ENCODE assay signal across 12 cellular contexts in the genomic region with DNA sequence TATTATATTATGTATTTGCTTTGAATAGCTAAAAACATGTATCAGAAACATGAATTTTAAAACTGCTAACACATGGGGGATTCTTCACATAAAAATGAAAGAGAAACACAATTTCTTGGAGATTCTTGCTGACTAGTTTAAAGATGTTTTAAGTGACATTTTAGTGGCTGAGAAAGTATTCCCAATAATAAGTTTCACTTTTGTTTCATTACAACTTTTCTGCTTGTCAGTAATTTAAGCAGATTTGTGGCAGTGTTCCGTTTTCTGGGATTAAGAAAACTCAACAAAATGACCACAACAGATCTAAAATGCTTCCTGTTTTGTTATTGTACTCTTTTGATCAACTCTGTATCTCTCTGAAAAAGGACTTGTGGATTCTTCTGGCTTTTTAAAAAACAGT.
DNase-seq lines count a peak whose midpoint lies in the region; ATAC-seq and TF ChIP-seq lines count a peak whose summit lies in the region.
"Had no signal": no experiment of that assay in that cellular context is flagged by ENCODE, and none has a peak within 500 bp of the region (broad histone marks: within the 10 kb centered on the region; RNA-seq: fewer than 3 reads in every experiment).

No MANE protein-coding gene starts in this region.

- H3K36me3 Mint-ChIP-seq in CD4-positive, CD25-positive, alpha-beta regulatory T cell = peaks cover 12% of the 10 kb centered on the region
- peaks cover 14% of the 10 kb centered on the region for H3K36me3 Mint-ChIP-seq in activated naive CD8-positive, alpha-beta T cell treated with anti-CD3 and anti-CD28 coated beads, Interleukin-2, amount 10 ng/mL, durations not matched to agents 7 days and 5 days
- H3K36me3 Mint-ChIP-seq in naive thymus-derived CD4-positive, alpha-beta T cell = peaks cover 5 to 16% (median 8%) of the 10 kb centered on the region in 5 donors

- no peak for ATAC-seq in CD4-positive, CD25-positive, alpha-beta regulatory T cell (ENCODE audit: low read depth in 2 of 2)
- no peak for ATAC-seq in activated naive CD8-positive, alpha-beta T cell treated with anti-CD3 and anti-CD28 coated beads, Interleukin-2, amount 10 ng/mL, durations not matched to agents 7 days and 5 days (ENCODE audit: low read depth)
- ATAC-seq in naive thymus-derived CD4-positive, alpha-beta T cell = no peak
- no peak for ATAC-seq in GM19452 (IDR thresholded peaks at IDR 0.05; ENCODE audit: unreplicated experiment)
- ATAC-seq in GM19463 (IDR thresholded peaks at IDR 0.05; ENCODE audit: unreplicated experiment) = no peak

- peak in 1 of 3 donors; percentile 30 for DNase-seq in CD4-positive, CD25-positive, alpha-beta regulatory T cell
- no peak for DNase-seq in activated naive CD8-positive, alpha-beta T cell treated with anti-CD3 and anti-CD28 coated beads, Interleukin-2, amount 10 ng/mL, durations not matched to agents 7 days and 5 days
- DNase-seq in naive thymus-derived CD4-positive, alpha-beta T cell = no peak
- DNase-seq in WERI-Rb-1 (no peak), cerebellar cortex (ENCODE audit: low spot score) (no peak)
- DNase-seq: NCI-H1105 had no signal

- no peaks in the 10 kb centered on the region for H4K20me1 ChIP-seq in Loucy (ENCODE audit: insufficient read depth, low read length, poor library complexity, severe bottlenecking)

- no peaks in the 10 kb centered on the region for H3K27me3 Mint-ChIP-seq in CD4-positive, CD25-positive, alpha-beta regulatory T cell
- no peaks in the 10 kb centered on the region for H3K27me3 Mint-ChIP-seq in activated naive CD8-positive, alpha-beta T cell treated with anti-CD3 and anti-CD28 coated beads, Interleukin-2, amount 10 ng/mL, durations not matched to agents 7 days and 5 days
- H3K27me3 Mint-ChIP-seq in naive thymus-derived CD4-positive, alpha-beta T cell = no peaks in the 10 kb centered on the region

- no peak for TF ChIP-seq CTCF in Loucy (conservative IDR thresholded peaks at IDR 0.05; ENCODE audit: low read length)
- no peak for TF ChIP-seq CTCF in WERI-Rb-1 (IDR thresholded peaks at IDR 0.05; ENCODE audit: low read depth, low read length)

- no peaks in the 10 kb centered on the region for H3K27me3 ChIP-seq in CD4-positive, CD25-positive, alpha-beta regulatory T cell (ENCODE audit: control insufficient read depth, insufficient read depth, low read length)
- H3K27me3 ChIP-seq in Loucy (ENCODE audit: insufficient read depth, low read length, poor library complexity, severe bottlenecking) (no peaks in the 10 kb centered on the region), WERI-Rb-1 (ENCODE audit: insufficient read depth, low read depth, severe bottlenecking) (no peaks in the 10 kb centered on the region)
- H3K27me3 ChIP-seq in naive thymus-derived CD4-positive, alpha-beta T cell (ENCODE audit: control insufficient read depth in 2 of 2, insufficient read depth in 2 of 2, low read length in 2 of 2) = no peaks in the 10 kb centered on the region
- H3K27me3 ChIP-seq: ascending aorta, esophagus muscularis mucosa had no signal

- H2AFZ ChIP-seq in Loucy (ENCODE audit: low read length) = no peak overlapping the region

- POLR2A ChIA-PET in activated naive CD8-positive, alpha-beta T cell treated with anti-CD3 and anti-CD28 coated beads, Interleukin-2, amount 10 ng/mL, durations not matched to agents 7 days and 5 days (lab: Charles Lee) = interaction anchor here (0.6 kb wide), 1 partner anchor 22 kb away, joined by 3 read pairs; no protein-coding TSS in a partner anchor
- POLR2A ChIA-PET in naive thymus-derived CD4-positive, alpha-beta T cell (lab: Charles Lee) = no interaction called here

- H3F3A ChIP-seq in Loucy (ENCODE audit: low read depth) = no peaks in the 10 kb centered on the region

- CTCF ChIA-PET in naive thymus-derived CD4-positive, alpha-beta T cell (lab: Charles Lee) = no interaction called here

- peaks cover 17 to 36% (median 24%) of the 10 kb centered on the region in 4 donors for H3K4me1 Mint-ChIP-seq in CD4-positive, CD25-positive, alpha-beta regulatory T cell
- H3K4me1 Mint-ChIP-seq in activated naive CD8-positive, alpha-beta T cell treated with anti-CD3 and anti-CD28 coated beads, Interleukin-2, amount 10 ng/mL, durations not matched to agents 7 days and 5 days = peaks cover 18% of the 10 kb centered on the region
- peaks cover 10 to 51% (median 33%) of the 10 kb centered on the region in 7 donors for H3K4me1 Mint-ChIP-seq in naive thymus-derived CD4-positive, alpha-beta T cell

- no peaks in the 10 kb centered on the region for H3K9me2 ChIP-seq in Loucy (replicated peaks; ENCODE audit: low read depth, low read length)

- H3K9ac ChIP-seq in Loucy (ENCODE audit: low read depth, low read length, poor library complexity, severe bottlenecking) = peak overlapping the region; percentile 42

- H3K4me3 ChIP-seq in CD4-positive, CD25-positive, alpha-beta regulatory T cell (ENCODE audit: low read depth, low read length) = peak overlapping the region; percentile 5
- H3K4me3 ChIP-seq in Loucy (ENCODE audit: low read length, poor library complexity, severe bottlenecking) = peak overlapping the region; percentile 52
- peak overlapping the region; percentile 1 for H3K4me3 ChIP-seq in naive thymus-derived CD4-positive, alpha-beta T cell (ENCODE audit: low read length)
- no peak overlapping the region for H3K4me3 ChIP-seq in WERI-Rb-1 (ENCODE audit: low read depth, low read length)
- H3K4me3 ChIP-seq: ascending aorta, esophagus muscularis mucosa, smooth muscle cell had no signal

- peak overlapping the region in 2 of 4 donors; percentile 4 to 27 for H3K4me3 Mint-ChIP-seq in CD4-positive, CD25-positive, alpha-beta regulatory T cell
- peak overlapping the region; percentile 79 for H3K4me3 Mint-ChIP-seq in activated naive CD8-positive, alpha-beta T cell treated with anti-CD3 and anti-CD28 coated beads, Interleukin-2, amount 10 ng/mL, durations not matched to agents 7 days and 5 days
- peak overlapping the region in 7 of 10 donors; percentile 3 to 71 (median 42) for H3K4me3 Mint-ChIP-seq in naive thymus-derived CD4-positive, alpha-beta T cell

- H3K4me1 ChIP-seq in CD4-positive, CD25-positive, alpha-beta regulatory T cell (ENCODE audit: control insufficient read depth, insufficient read depth, low read length, poor library complexity, severe bottlenecking) = peaks cover 14% of the 10 kb centered on the region
- peaks cover 44% of the 10 kb centered on the region for H3K4me1 ChIP-seq in Loucy (ENCODE audit: insufficient read depth, low read length, poor library complexity, severe bottlenecking)
- peaks cover 5 to 11% of the 10 kb centered on the region in 2 donors for H3K4me1 ChIP-seq in naive thymus-derived CD4-positive, alpha-beta T cell (ENCODE audit: control insufficient read depth in 2 of 2, insufficient read depth in 2 of 2, low read length in 2 of 2)
- H3K4me1 ChIP-seq: ascending aorta had no signal

- H3K27ac Mint-ChIP-seq in CD4-positive, CD25-positive, alpha-beta regulatory T cell = peak overlapping the region in 2 of 3 donors; percentile 21 to 73
- H3K27ac Mint-ChIP-seq in activated naive CD8-positive, alpha-beta T cell treated with anti-CD3 and anti-CD28 coated beads, Interleukin-2, amount 10 ng/mL, durations not matched to agents 7 days and 5 days = peak overlapping the region; percentile 76
- H3K27ac Mint-ChIP-seq in naive thymus-derived CD4-positive, alpha-beta T cell = peak overlapping the region in 5 of 9 donors; percentile 32 to 80 (median 47)

- H3K4me2 ChIP-seq in Loucy (ENCODE audit: low read depth, low read length, poor library complexity, severe bottlenecking) = peak overlapping the region; percentile 64
- H3K4me2 ChIP-seq: smooth muscle cell had no signal

- H3K27ac ChIP-seq in CD4-positive, CD25-positive, alpha-beta regulatory T cell (ENCODE audit: insufficient read depth, low read length, poor library complexity, severe bottlenecking) = no peak overlapping the region
- no peak overlapping the region for H3K27ac ChIP-seq in naive thymus-derived CD4-positive, alpha-beta T cell (ENCODE audit: low read depth, low read length)
- H3K27ac ChIP-seq in WERI-Rb-1 = no peak overlapping the region
- H3K27ac ChIP-seq: ascending aorta, esophagus muscularis mucosa had no signal

- peaks cover 43% of the 10 kb centered on the region for H3K79me2 ChIP-seq in Loucy (ENCODE audit: insufficient read depth, low read length)

- H3K36me3 ChIP-seq in CD4-positive, CD25-positive, alpha-beta regulatory T cell (ENCODE audit: control insufficient read depth, insufficient read depth, low read length) = peaks cover 5% of the 10 kb centered on the region
- H3K36me3 ChIP-seq in Loucy (ENCODE audit: insufficient read depth, low read length) (peaks cover 10% of the 10 kb centered on the region; the same call in 1 of the 2 replicates), WERI-Rb-1 (peaks cover 6% of the 10 kb centered on the region; the same call in 1 of the 2 replicates)
- peaks cover 0 to 7% (median 0%) of the 10 kb centered on the region in 3 experiments for H3K36me3 ChIP-seq in naive thymus-derived CD4-positive, alpha-beta T cell (ENCODE audit: control insufficient read depth in 2 of 3, insufficient read depth in 3 of 3, low read length in 3 of 3)

- H3K9me3 Mint-ChIP-seq in CD4-positive, CD25-positive, alpha-beta regulatory T cell = no peaks in the 10 kb centered on the region
- H3K9me3 Mint-ChIP-seq in activated naive CD8-positive, alpha-beta T cell treated with anti-CD3 and anti-CD28 coated beads, Interleukin-2, amount 10 ng/mL, durations not matched to agents 7 days and 5 days = peaks cover 1% of the 10 kb centered on the region
- H3K9me3 Mint-ChIP-seq in naive thymus-derived CD4-positive, alpha-beta T cell = no peaks in the 10 kb centered on the region

- intact Hi-C loops in naive thymus-derived CD4-positive, alpha-beta T cell (cut with micrococcal nuclease) = loop anchor here in 1 of 2 donors (5.0 kb wide), 1 partner anchor 76 kb away; the partner anchor contains the start of gene NLK

- no peaks in the 10 kb centered on the region for H3K9me3 ChIP-seq in CD4-positive, CD25-positive, alpha-beta regulatory T cell (ENCODE audit: control insufficient read depth in 2 of 2, low read length in 2 of 2)
- no peaks in the 10 kb centered on the region for H3K9me3 ChIP-seq in Loucy (ENCODE audit: insufficient read depth, low read depth, low read length)
- no peaks in the 10 kb centered on the region for H3K9me3 ChIP-seq in naive thymus-derived CD4-positive, alpha-beta T cell (ENCODE audit: control insufficient read depth in 2 of 3, low read length in 3 of 3)
- no peaks in the 10 kb centered on the region for H3K9me3 ChIP-seq in WERI-Rb-1 (ENCODE audit: severe bottlenecking)
- H3K9me3 ChIP-seq: ascending aorta, esophagus muscularis mucosa had no signal
